In genomic region chr13:40793339-40793738, GRCh38 we compare ENCODE assay signal across 14 cellular contexts. TPM values are rescaled to one million over a fixed set of nuclear protein-coding genes. Genes with fewer than 3 reads are reported as not detected.
DNase-seq lines count a peak whose midpoint lies in the region; ATAC-seq, FAIRE-seq and TF ChIP-seq lines count a peak whose summit lies in the region.
"Had no signal": no experiment of that assay in that cellular context is flagged by ENCODE, and none has a peak within 500 bp of the region (broad histone marks: within the 10 kb centered on the region; RNA-seq: fewer than 3 reads in every experiment).

No MANE protein-coding gene starts in this region.

- ATAC-seq in CD8-positive, alpha-beta T cell, result no peak
- peak; percentile 16 for ATAC-seq in left lobe of liver
- no peak for ATAC-seq in activated CD8-positive, alpha-beta T cell treated with anti-CD3 and anti-CD28 coated beads, Interleukin-2, amount 10 ng/mL, durations not matched to agents 7 days and 5 days
- ATAC-seq: A549, GM23338 had no signal

- no peak overlapping the region for H2AFZ ChIP-seq in MM.1S (ENCODE audit: low read length)
- H2AFZ ChIP-seq: GM23338 had no signal

- H3K27ac ChIP-seq in CD8-positive, alpha-beta T cell (ENCODE audit: low read depth, low read length), result no peak overlapping the region
- peak overlapping the region; percentile 72; the same call in 1 of the 2 replicates for H3K27ac ChIP-seq in MM.1S (ENCODE audit: low read length)
- H3K27ac ChIP-seq: A549 had no signal

- H3K9me3 ChIP-seq in CD8-positive, alpha-beta T cell (ENCODE audit: low read length), result no peaks in the 10 kb centered on the region
- H3K9me3 ChIP-seq in MM.1S (replicated peaks; ENCODE audit: insufficient read depth, low read length), result no peaks in the 10 kb centered on the region
- H3K9me3 ChIP-seq: A549, BE2C had no signal

- no peaks in the 10 kb centered on the region for H3K27me3 ChIP-seq in CD8-positive, alpha-beta T cell (ENCODE audit: insufficient read depth, low read length)
- no peaks in the 10 kb centered on the region for H3K27me3 ChIP-seq in MM.1S (replicated peaks; ENCODE audit: insufficient read depth, low read length)
- H3K27me3 ChIP-seq: BE2C had no signal

- H3K9me2 ChIP-seq in MM.1S (replicated peaks; ENCODE audit: insufficient read depth, low read length), result no peaks in the 10 kb centered on the region

- H3K27me3 Mint-ChIP-seq in CD8-positive, alpha-beta T cell (ENCODE audit: low read depth), result no peaks in the 10 kb centered on the region
- no peaks in the 10 kb centered on the region for H3K27me3 Mint-ChIP-seq in activated CD8-positive, alpha-beta T cell treated with anti-CD3 and anti-CD28 coated beads, Interleukin-2, amount 10 ng/mL, durations not matched to agents 7 days and 5 days (ENCODE audit: low read depth)

- H4K20me1 ChIP-seq in MM.1S (ENCODE audit: insufficient read depth, low read length), result no peaks in the 10 kb centered on the region

- H3K36me3 Mint-ChIP-seq in CD8-positive, alpha-beta T cell, result peaks cover 43% of the 10 kb centered on the region
- peaks cover 2% of the 10 kb centered on the region for H3K36me3 Mint-ChIP-seq in activated CD8-positive, alpha-beta T cell treated with anti-CD3 and anti-CD28 coated beads, Interleukin-2, amount 10 ng/mL, durations not matched to agents 7 days and 5 days (ENCODE audit: low read depth)

- peaks cover 8% of the 10 kb centered on the region; the same call in 1 of the 2 replicates for H3K79me2 ChIP-seq in MM.1S (ENCODE audit: low read length)

- peak overlapping the region; percentile 82 for H3K27ac Mint-ChIP-seq in CD8-positive, alpha-beta T cell
- H3K27ac Mint-ChIP-seq in activated CD8-positive, alpha-beta T cell treated with anti-CD3 and anti-CD28 coated beads, Interleukin-2, amount 10 ng/mL, durations not matched to agents 7 days and 5 days, result no peak overlapping the region
- H3K27ac Mint-ChIP-seq: GM23338 had no signal

- no peak overlapping the region for H3K9ac ChIP-seq in MM.1S (ENCODE audit: low read length)

- POLR2A ChIA-PET in CD8-positive, alpha-beta T cell (lab: Charles Lee), result no interaction called here
- POLR2A ChIA-PET in activated CD8-positive, alpha-beta T cell treated with anti-CD3 and anti-CD28 coated beads, Interleukin-2, amount 10 ng/mL, durations not matched to agents 7 days and 5 days (lab: Charles Lee), result interaction anchor here (1.0 kb wide), 1 partner anchor 129 kb away, joined by 4 read pairs; no protein-coding TSS in a partner anchor

- no peak overlapping the region for H3K4me3 Mint-ChIP-seq in CD8-positive, alpha-beta T cell
- H3K4me3 Mint-ChIP-seq in activated CD8-positive, alpha-beta T cell treated with anti-CD3 and anti-CD28 coated beads, Interleukin-2, amount 10 ng/mL, durations not matched to agents 7 days and 5 days, result no peak overlapping the region
- H3K4me3 Mint-ChIP-seq: GM23338 had no signal

- intact Hi-C loops in CD8-positive, alpha-beta T cell (cut with DNase I, micrococcal nuclease), result no loop called here

- no peak for FAIRE-seq in frontal cortex (lab: Jason Lieb, UNC)
- FAIRE-seq: A549, HTR-8/SVneo had no signal

- no peaks in the 10 kb centered on the region for H3K36me3 ChIP-seq in CD8-positive, alpha-beta T cell (ENCODE audit: insufficient read depth, low read length)
- H3K36me3 ChIP-seq in MM.1S (replicated peaks; ENCODE audit: insufficient read depth, low read length), result no peaks in the 10 kb centered on the region

- no peak for TF ChIP-seq CTCF in CD8-positive, alpha-beta T cell (IDR thresholded peaks at IDR 0.05)
- TF ChIP-seq CTCF in MM.1S (IDR thresholded peaks at IDR 0.05; ENCODE audit: low read length), result no peak

- peaks cover 15% of the 10 kb centered on the region for H3K4me1 ChIP-seq in CD8-positive, alpha-beta T cell (ENCODE audit: insufficient read depth, low read length)
- peaks cover 22% of the 10 kb centered on the region for H3K4me1 ChIP-seq in MM.1S (ENCODE audit: low read length)
- H3K4me1 ChIP-seq: BE2C had no signal

- peak overlapping the region; percentile 37; the same call in 1 of the 2 replicates for H3K4me2 ChIP-seq in MM.1S (ENCODE audit: low read depth, low read length)
- H3K4me2 ChIP-seq: A549, GM23338 had no signal

- peaks cover 32% of the 10 kb centered on the region for H3K4me1 Mint-ChIP-seq in CD8-positive, alpha-beta T cell (ENCODE audit: low read depth)
- peaks cover 33% of the 10 kb centered on the region for H3K4me1 Mint-ChIP-seq in activated CD8-positive, alpha-beta T cell treated with anti-CD3 and anti-CD28 coated beads, Interleukin-2, amount 10 ng/mL, durations not matched to agents 7 days and 5 days (ENCODE audit: low read depth)

- H3K4me3 ChIP-seq in CD8-positive, alpha-beta T cell (ENCODE audit: low read depth, low read length), result no peak overlapping the region
- H3K4me3 ChIP-seq in MM.1S (ENCODE audit: low read length), result no peak overlapping the region
- H3K4me3 ChIP-seq: A549, GM12878, GM23338 had no signal

- CTCF ChIA-PET in CD8-positive, alpha-beta T cell (lab: Charles Lee), result no interaction called here
- CTCF ChIA-PET in activated CD8-positive, alpha-beta T cell treated with anti-CD3 and anti-CD28 coated beads, Interleukin-2, amount 10 ng/mL, durations not matched to agents 7 days and 5 days (lab: Charles Lee), result no interaction called here

- DNase-seq in CD8-positive, alpha-beta T cell, result no peak
- DNase-seq in MM.1S (no peak), left lobe of liver (ENCODE audit: low spot score) (no peak), frontal cortex (ENCODE audit: low spot score in 2 of 2) (no peak), NCI-H146 (lab: John Stamatoyannopoulos, UW) (no peak)
- no peak for DNase-seq in activated CD8-positive, alpha-beta T cell treated with anti-CD3 and anti-CD28 coated beads, Interleukin-2, amount 10 ng/mL, durations not matched to agents 7 days and 5 days
- DNase-seq: BE2C, Calu3, DMS79, H7 had no signal

- H3F3A ChIP-seq in MM.1S (ENCODE audit: insufficient read depth, low read length), result peaks cover 11% of the 10 kb centered on the region

- no peaks in the 10 kb centered on the region for H3K9me3 Mint-ChIP-seq in CD8-positive, alpha-beta T cell
- no peaks in the 10 kb centered on the region for H3K9me3 Mint-ChIP-seq in activated CD8-positive, alpha-beta T cell treated with anti-CD3 and anti-CD28 coated beads, Interleukin-2, amount 10 ng/mL, durations not matched to agents 7 days and 5 days (ENCODE audit: insufficient read depth)
- H3K9me3 Mint-ChIP-seq: GM23338 had no signal

RNA-seq across cellular contexts. Expression of gene SLC25A15, which starts 3.9 kb away (rescaled TPM):
- 1 to 10 TPM; 5.0 to 7.5 TPM for total RNA-seq in CD8-positive, alpha-beta T cell
- total RNA-seq in left lobe of liver, result 141 TPM
- total RNA-seq in frontal cortex, result 22.4 TPM
- total RNA-seq in activated CD8-positive, alpha-beta T cell treated with anti-CD3 and anti-CD28 coated beads, Interleukin-2, amount 10 ng/mL, durations not matched to agents 7 days and 5 days, result 10 to 100 TPM; 13.4 to 13.5 TPM

RNA-seq across cellular contexts. Expression of gene MRPS31, which starts 22.3 kb away (rescaled TPM):
- total RNA-seq in CD8-positive, alpha-beta T cell, result 1 to 10 TPM; 7.3 to 7.5 TPM
- total RNA-seq in left lobe of liver, result 14.9 TPM
- total RNA-seq in frontal cortex, result 24.5 TPM
- total RNA-seq in activated CD8-positive, alpha-beta T cell treated with anti-CD3 and anti-CD28 coated beads, Interleukin-2, amount 10 ng/mL, durations not matched to agents 7 days and 5 days, result 10 to 100 TPM; 35.6 to 37.3 TPM
